ENCODE assay signal across 11 cellular contexts in the genomic region with DNA sequence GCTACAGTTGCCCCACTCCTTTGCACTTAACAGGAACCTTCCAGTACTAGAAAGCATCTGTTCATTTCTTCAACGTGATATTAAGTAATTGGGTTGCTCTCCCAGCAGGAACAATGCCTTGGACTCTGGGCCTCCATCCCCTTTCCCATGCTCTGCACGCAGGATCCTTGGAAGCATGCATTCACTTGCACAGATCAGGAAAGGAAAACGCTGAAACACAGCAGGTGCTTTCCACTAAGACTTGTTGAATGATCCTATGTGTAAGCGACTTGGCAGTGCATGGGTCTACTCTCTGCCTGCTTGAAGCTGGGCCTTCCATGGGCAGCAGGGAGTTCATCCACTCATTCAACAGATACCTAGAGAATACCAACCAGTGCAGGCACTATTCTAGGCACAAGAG. TPM values are rescaled to one million over a fixed set of nuclear protein-coding genes. Genes with fewer than 3 reads are reported as not detected.
DNase-seq lines count a peak whose midpoint lies in the region; TF ChIP-seq lines count a peak whose summit lies in the region.
"Had no signal": no experiment of that assay in that cellular context is flagged by ENCODE, and none has a peak within 500 bp of the region (broad histone marks: within the 10 kb centered on the region; RNA-seq: fewer than 3 reads in every experiment).

No MANE protein-coding gene starts in this region.

- H3K36me3 ChIP-seq in CD4-positive, alpha-beta memory T cell (ENCODE audit: insufficient read depth, low read length) = no peaks in the 10 kb centered on the region

- H3K27ac Mint-ChIP-seq in CD4-positive, alpha-beta memory T cell = peak overlapping the region in 3 of 7 donors; percentile 1 to 67 (median 22)
- H3K27ac Mint-ChIP-seq in IgD-negative memory B cell = peak overlapping the region in 2 of 3 donors; percentile 19 to 63
- no peak overlapping the region for H3K27ac Mint-ChIP-seq in nephron progenitor cell
- H3K27ac Mint-ChIP-seq: activated naive CD8-positive, alpha-beta T cell treated with anti-CD3 and anti-CD28 coated beads, Interleukin-2, amount 50 U/mL, for 24 hours had no signal

- H3K27me3 ChIP-seq in CD4-positive, alpha-beta memory T cell (ENCODE audit: insufficient read depth, low read length) = no peaks in the 10 kb centered on the region

- intact Hi-C loops in CD4-positive, alpha-beta memory T cell (cut with micrococcal nuclease) = loop anchor here (1.0 to 10.0 kb wide), 8 partner anchors 9 to 1055 kb away; partner anchors contain the start of genes AREL1, ERG28, FCF1 and TTLL5

- DNase-seq in CD4-positive, alpha-beta memory T cell = no peak
- peak; percentile 32 to 51 for DNase-seq in cardiac fibroblast (ENCODE audit: low read depth in 2 of 2)
- DNase-seq in nephron progenitor cell = no peak
- no peak for DNase-seq in HEK293T (ENCODE audit: extremely low spot score)
- no peak for DNase-seq in COR-L47 (lab: John Stamatoyannopoulos, UW)
- no peak for DNase-seq in activated CD4-positive, CD25-positive, alpha-beta regulatory T cell (lab: John Stamatoyannopoulos, UW)
- DNase-seq: activated CD4-positive, alpha-beta T cell treated with anti-CD3 and anti-CD28 coated beads for 1 hour; activated naive CD8-positive, alpha-beta T cell treated with anti-CD3 and anti-CD28 coated beads, Interleukin-2, amount 50 U/mL, for 24 hours; GDM1; kidney had no signal

- peaks cover 17% of the 10 kb centered on the region for H3K4me1 ChIP-seq in CD4-positive, alpha-beta memory T cell (ENCODE audit: insufficient read depth, low read length)

- POLR2A ChIA-PET in CD4-positive, alpha-beta memory T cell (lab: Charles Lee; ENCODE audit: partially characterized antibody) = interaction anchor here (0.9 to 2.2 kb wide), 3 partner anchors 8 to 296 kb away, joined by 3 to 14 read pairs (median 7); partner anchors contain the start of gene YLPM1
- POLR2A ChIA-PET in HEK293T (lab: Yijun Ruan, JAX) = interaction anchor here (1.5 kb wide), 1 partner anchor 25 kb away, joined by 3 read pairs; no protein-coding TSS in a partner anchor

- no peaks in the 10 kb centered on the region for H3K36me3 Mint-ChIP-seq in CD4-positive, alpha-beta memory T cell
- no peaks in the 10 kb centered on the region for H3K36me3 Mint-ChIP-seq in IgD-negative memory B cell
- H3K36me3 Mint-ChIP-seq in nephron progenitor cell (ENCODE audit: low read depth) = no peaks in the 10 kb centered on the region

- H3K9me3 ChIP-seq in CD4-positive, alpha-beta memory T cell (ENCODE audit: control insufficient read depth in 1 of 2, low read length in 2 of 2) = no peaks in the 10 kb centered on the region

- H3K4me3 Mint-ChIP-seq in CD4-positive, alpha-beta memory T cell = peak overlapping the region; percentile 32 to 78 (median 69)
- H3K4me3 Mint-ChIP-seq in IgD-negative memory B cell = peak overlapping the region in 2 of 4 donors; percentile 53 to 81
- H3K4me3 Mint-ChIP-seq in nephron progenitor cell = peak overlapping the region; percentile 46
- H3K4me3 Mint-ChIP-seq: activated naive CD8-positive, alpha-beta T cell treated with anti-CD3 and anti-CD28 coated beads, Interleukin-2, amount 50 U/mL, for 24 hours had no signal

- H3K27me3 Mint-ChIP-seq in CD4-positive, alpha-beta memory T cell = peaks cover 4 to 5% of the 10 kb centered on the region in 2 donors
- H3K27me3 Mint-ChIP-seq in IgD-negative memory B cell = peaks cover 9% of the 10 kb centered on the region
- peaks cover 82% of the 10 kb centered on the region for H3K27me3 Mint-ChIP-seq in nephron progenitor cell (ENCODE audit: low read depth, poor library complexity)

- H3K4me1 Mint-ChIP-seq in CD4-positive, alpha-beta memory T cell = peaks cover 16 to 25% (median 21%) of the 10 kb centered on the region in 4 donors
- H3K4me1 Mint-ChIP-seq in IgD-negative memory B cell (peaks cover 14 to 18% (median 15%) of the 10 kb centered on the region in 3 donors), nephron progenitor cell (peaks cover 19% of the 10 kb centered on the region)

- CTCF ChIA-PET in CD4-positive, alpha-beta memory T cell (lab: Charles Lee; ENCODE audit: partially characterized antibody) = interaction anchor here (0.6 to 6.4 kb wide), 41 partner anchors 8 to 478 kb away, joined by 3 to 57 read pairs (median 5); partner anchors contain the start of genes AREL1, FCF1 and YLPM1
- CTCF ChIA-PET in HEK293T (lab: Yijun Ruan, JAX) = interaction anchor here (0.9 to 2.5 kb wide), 7 partner anchors 9 to 295 kb away, joined by 3 to 9 read pairs (median 5); no protein-coding TSS in a partner anchor

- H3K27ac ChIP-seq in CD4-positive, alpha-beta memory T cell (ENCODE audit: low read depth, low read length) = no peak overlapping the region

- TF ChIP-seq CTCF in cardiac fibroblast (IDR thresholded peaks at IDR 0.05; ENCODE audit: low read depth, low read length) (no peak), nephron progenitor cell (IDR thresholded peaks at IDR 0.05) (no peak)

- H3K4me3 ChIP-seq in CD4-positive, alpha-beta memory T cell (ENCODE audit: low read length in 2 of 2) = no peak overlapping the region
- peak overlapping the region; percentile 64 to 85 for H3K4me3 ChIP-seq in cardiac fibroblast (replicated peaks in 1 of 2; ENCODE audit: low read depth in 2 of 2, low read length in 2 of 2)

- no peaks in the 10 kb centered on the region for H3K9me3 Mint-ChIP-seq in CD4-positive, alpha-beta memory T cell
- H3K9me3 Mint-ChIP-seq in IgD-negative memory B cell = no peaks in the 10 kb centered on the region
- no peaks in the 10 kb centered on the region for H3K9me3 Mint-ChIP-seq in nephron progenitor cell
- H3K9me3 Mint-ChIP-seq: activated naive CD8-positive, alpha-beta T cell treated with anti-CD3 and anti-CD28 coated beads, Interleukin-2, amount 50 U/mL, for 24 hours had no signal

TF ChIP-seq in HEK293T, 16 proteins besides CTCF, POLR2A, EP300 and RAD21:
- TF ChIP-seq HDGF (IDR thresholded peaks at IDR 0.05; ENCODE audit: borderline replicate concordance) = no peak
- TF ChIP-seq FOXM1 (IDR thresholded peaks at IDR 0.05; ENCODE audit: borderline replicate concordance) = no peak
- TF ChIP-seq ARNT (IDR thresholded peaks at IDR 0.05) = no peak
- TF ChIP-seq, protein P1, sequence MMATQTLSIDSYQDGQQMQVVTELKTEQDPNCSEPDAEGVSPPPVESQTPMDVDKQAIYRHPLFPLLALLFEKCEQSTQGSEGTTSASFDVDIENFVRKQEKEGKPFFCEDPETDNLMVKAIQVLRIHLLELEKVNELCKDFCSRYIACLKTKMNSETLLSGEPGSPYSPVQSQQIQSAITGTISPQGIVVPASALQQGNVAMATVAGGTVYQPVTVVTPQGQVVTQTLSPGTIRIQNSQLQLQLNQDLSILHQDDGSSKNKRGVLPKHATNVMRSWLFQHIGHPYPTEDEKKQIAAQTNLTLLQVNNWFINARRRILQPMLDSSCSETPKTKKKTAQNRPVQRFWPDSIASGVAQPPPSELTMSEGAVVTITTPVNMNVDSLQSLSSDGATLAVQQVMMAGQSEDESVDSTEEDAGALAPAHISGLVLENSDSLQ (IDR thresholded peaks at IDR 0.05) = no peak
- no peak for TF ChIP-seq CTBP1 (IDR thresholded peaks at IDR 0.05; ENCODE audit: borderline replicate concordance)
- no peak for TF ChIP-seq FOXA1 (IDR thresholded peaks at IDR 0.05)
- no peak for TF ChIP-seq FOXK2 (IDR thresholded peaks at IDR 0.05)
- TF ChIP-seq ELF4 (IDR thresholded peaks at IDR 0.05) = no peak
- TF ChIP-seq TARDBP (IDR thresholded peaks at IDR 0.05) = no peak
- no peak for TF ChIP-seq SUZ12 (IDR thresholded peaks at IDR 0.05)
- TF ChIP-seq BHLHE40 (IDR thresholded peaks at IDR 0.05; ENCODE audit: borderline replicate concordance) = no peak
- no peak for TF ChIP-seq NFRKB (IDR thresholded peaks at IDR 0.05)
- no peak for TF ChIP-seq SP1 (IDR thresholded peaks at IDR 0.05)
- TF ChIP-seq LEF1 (IDR thresholded peaks at IDR 0.05; ENCODE audit: borderline replicate concordance) = no peak
- no peak for TF ChIP-seq L3MBTL2 (conservative IDR thresholded peaks at IDR 0.05)
- no peak for TF ChIP-seq ZNF384 (IDR thresholded peaks at IDR 0.05)

RNA-seq across cellular contexts. Expression of gene LTBP2, which starts 2.3 kb away (rescaled TPM):
- total RNA-seq in CD4-positive, alpha-beta memory T cell = under 1 TPM; 0.36 to 0.44 TPM
- under 1 TPM; 0.11 to 0.36 TPM for polyA plus RNA-seq in CD4-positive, alpha-beta memory T cell
- 0.03 TPM for polyA plus RNA-seq in IgD-negative memory B cell

Comparison
In these comparisons a context has a peak if more than half of its experiments do, and no peak if none do; other contexts are left out.
1. DNase-seq: peak in cardiac fibroblast (2 of 2); none in CD4-positive, alpha-beta memory T cell (0 of 5), nephron progenitor cell (single experiment), HEK293T (single experiment), COR-L47 (single experiment) and activated CD4-positive, CD25-positive, alpha-beta regulatory T cell (0 of 4).
2. H3K4me3 ChIP-seq: peak in cardiac fibroblast (2 of 2); none in CD4-positive, alpha-beta memory T cell (0 of 2).